In genomic region chr17:61846088-61846487, GRCh38 we compare ENCODE assay signal across 8 cellular contexts.
"Had no signal": no experiment of that assay in that cellular context is flagged by ENCODE, and none has a peak within 500 bp of the region (broad histone marks: within the 10 kb centered on the region; RNA-seq: fewer than 3 reads in every experiment).

No MANE protein-coding gene starts in this region.

- H3K4me1 ChIP-seq: HAP-1 had no signal

- DNase-seq: GM23248, GOT3, H7, H9, HCEC 1CT, HFFc6 had no signal

- H3K27ac ChIP-seq: GM23248 had no signal

- H3K4me3 ChIP-seq: GM23248, GM23338, HAP-1 had no signal

- H3K9me3 ChIP-seq: HAP-1 had no signal
